Comparison of ENCODE assay signal across 16 cellular contexts in genomic region chr13:37023871-37024270, GRCh38. TPM values are rescaled to one million over a fixed set of nuclear protein-coding genes. Genes with fewer than 3 reads are reported as not detected.
A peak's percentile ranks its signal among the peaks of the same experiment; 100 is the strongest.
DNase-seq lines count a peak whose midpoint lies in the region; ATAC-seq lines count a peak whose summit lies in the region.
"Had no signal": no experiment of that assay in that cellular context is flagged by ENCODE, and none has a peak within 500 bp of the region (broad histone marks: within the 10 kb centered on the region; RNA-seq: fewer than 3 reads in every experiment).

No MANE protein-coding gene starts in this region.

- intact Hi-C loops in posterior cingulate gyrus (cut with DNase I) = no loop called here

- no peak overlapping the region for H3K4me3 Mint-ChIP-seq in activated naive CD8-positive, alpha-beta T cell treated with anti-CD3 and anti-CD28 coated beads for 36 hours
- H3K4me3 Mint-ChIP-seq: activated CD4-positive, alpha-beta T cell treated with anti-CD3 and anti-CD28 coated beads, Interleukin-2, amount 10 ng/mL, durations not matched to agents 7 days and 5 days had no signal

- ATAC-seq in GM18907 (IDR thresholded peaks at IDR 0.05; ENCODE audit: unreplicated experiment) (no peak), GM18873 (IDR thresholded peaks at IDR 0.05; ENCODE audit: low FRiP score, unreplicated experiment) (no peak)

- H3K9me3 Mint-ChIP-seq in activated naive CD8-positive, alpha-beta T cell treated with anti-CD3 and anti-CD28 coated beads for 36 hours = no peaks in the 10 kb centered on the region
- H3K9me3 Mint-ChIP-seq: activated CD4-positive, alpha-beta T cell treated with anti-CD3 and anti-CD28 coated beads, Interleukin-2, amount 10 ng/mL, durations not matched to agents 7 days and 5 days had no signal

- H3K36me3 Mint-ChIP-seq in activated naive CD8-positive, alpha-beta T cell treated with anti-CD3 and anti-CD28 coated beads for 36 hours = peaks cover 9% of the 10 kb centered on the region

- peaks cover 2% of the 10 kb centered on the region for H3K4me1 Mint-ChIP-seq in activated naive CD8-positive, alpha-beta T cell treated with anti-CD3 and anti-CD28 coated beads for 36 hours
- H3K4me1 Mint-ChIP-seq: activated CD4-positive, alpha-beta T cell treated with anti-CD3 and anti-CD28 coated beads, Interleukin-2, amount 10 ng/mL, durations not matched to agents 7 days and 5 days had no signal

- peak; percentile 19 for DNase-seq in A172 (ENCODE audit: low spot score)
- DNase-seq in ELR (ENCODE audit: low read depth) = peak; percentile 66
- no peak for DNase-seq in activated naive CD8-positive, alpha-beta T cell treated with anti-CD3 and anti-CD28 coated beads for 36 hours
- peak; percentile 27 for DNase-seq in fibroblast of peridontal ligament (ENCODE audit: extremely low read depth)
- no peak for DNase-seq in posterior cingulate gyrus
- no peak for DNase-seq in AML-193 (lab: John Stamatoyannopoulos, UW)
- DNase-seq: activated CD4-positive, alpha-beta T cell treated with anti-CD3 and anti-CD28 coated beads, Interleukin-2, amount 10 ng/mL, durations not matched to agents 7 days and 5 days; activated T-cell treated with anti-CD3 and anti-CD28 coated beads, Interleukin-2, amount 50 U/mL, for 1 hour; adrenal gland; cortex of kidney; hypothalamus; Kasumi-1; NCI-H1436; NK-92 treated with Interleukin-12 subunit alpha and Interleukin-12 subunit beta, amount 100 ng/mL, for 24 hours had no signal

- peak overlapping the region; percentile 7 for H3K27ac Mint-ChIP-seq in activated naive CD8-positive, alpha-beta T cell treated with anti-CD3 and anti-CD28 coated beads for 36 hours
- H3K27ac Mint-ChIP-seq: activated CD4-positive, alpha-beta T cell treated with anti-CD3 and anti-CD28 coated beads, Interleukin-2, amount 10 ng/mL, durations not matched to agents 7 days and 5 days had no signal

- H3K27me3 Mint-ChIP-seq in activated naive CD8-positive, alpha-beta T cell treated with anti-CD3 and anti-CD28 coated beads for 36 hours = no peaks in the 10 kb centered on the region
- H3K27me3 Mint-ChIP-seq: activated CD4-positive, alpha-beta T cell treated with anti-CD3 and anti-CD28 coated beads, Interleukin-2, amount 10 ng/mL, durations not matched to agents 7 days and 5 days had no signal

RNA-seq across cellular contexts. Expression of gene EXOSC8, which starts 23.3 kb away (rescaled TPM):
- total RNA-seq in A172 (2014; rRNA removed; shearing (Covaris generic)) = 61.2 and 81.1 TPM in 2 replicates
- total RNA-seq in activated naive CD8-positive, alpha-beta T cell treated with anti-CD3 and anti-CD28 coated beads for 36 hours = 100 to 1,000 TPM; 188 to 193 TPM

RNA-seq across cellular contexts. Expression of gene ALG5, which starts 24.7 kb away (rescaled TPM):
- 34.4 and 41.0 TPM in 2 replicates for total RNA-seq in A172 (2014; rRNA removed; shearing (Covaris generic))
- total RNA-seq in activated naive CD8-positive, alpha-beta T cell treated with anti-CD3 and anti-CD28 coated beads for 36 hours = 10 to 100 TPM; 41.6 to 42.3 TPM

RNA-seq across cellular contexts. Expression of gene SUPT20H, which starts 35.6 kb away (rescaled TPM):
- 34.3 and 45.2 TPM in 2 replicates for total RNA-seq in A172 (2014; rRNA removed; shearing (Covaris generic))
- total RNA-seq in activated naive CD8-positive, alpha-beta T cell treated with anti-CD3 and anti-CD28 coated beads for 36 hours = 10 to 100 TPM; 47.3 to 53.5 TPM

Comparison
In these comparisons a context has a peak if more than half of its experiments do, and no peak if none do; other contexts are left out.
1. DNase-seq: peak in A172 (single experiment), ELR (single experiment) and fibroblast of peridontal ligament (single experiment); none in activated naive CD8-positive, alpha-beta T cell treated with anti-CD3 and anti-CD28 coated beads for 36 hours (single experiment), posterior cingulate gyrus (0 of 10) and AML-193 (0 of 2).